ENCODE assay signal across 13 cellular contexts in the genomic region with DNA sequence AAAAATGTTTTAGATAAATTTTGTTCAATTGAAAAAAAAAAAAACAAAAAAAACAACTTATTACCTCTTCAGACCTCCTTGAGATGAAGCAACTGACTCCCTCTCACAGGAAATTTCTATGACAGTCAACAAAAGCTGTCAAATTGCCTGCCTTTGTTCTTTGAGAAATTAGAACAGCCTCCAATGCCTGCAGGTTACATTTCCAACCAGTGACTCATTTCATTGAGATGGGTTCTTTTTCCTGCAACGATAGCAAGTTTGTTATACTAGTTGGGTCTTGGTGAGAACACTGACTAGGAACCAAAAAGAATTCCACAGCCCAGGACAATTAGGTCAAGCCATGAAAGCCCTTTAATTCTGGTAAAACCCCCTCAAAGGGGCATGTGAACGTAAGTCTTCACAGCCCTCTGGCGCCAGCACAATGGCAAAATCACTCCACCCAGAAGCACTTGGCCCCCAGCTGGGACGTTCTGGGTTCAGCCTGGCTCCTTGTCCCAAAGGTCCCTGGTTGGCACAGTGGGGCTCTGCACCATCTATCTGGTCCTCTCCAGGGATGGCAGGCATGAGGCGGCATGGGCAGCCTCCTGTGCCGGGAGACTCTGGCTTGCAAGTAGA.
DNase-seq lines count a peak whose midpoint lies in the region; ATAC-seq and TF ChIP-seq lines count a peak whose summit lies in the region.
"Had no signal": no experiment of that assay in that cellular context is flagged by ENCODE, and none has a peak within 500 bp of the region (broad histone marks: within the 10 kb centered on the region; RNA-seq: fewer than 3 reads in every experiment).

No MANE protein-coding gene starts in this region.

- no peak overlapping the region for H3K27ac ChIP-seq in effector memory CD4-positive, alpha-beta T cell (ENCODE audit: insufficient read depth, low read length, poor library complexity, severe bottlenecking)
- H3K27ac ChIP-seq: neutrophil had no signal

- no peaks in the 10 kb centered on the region for H3K9me3 ChIP-seq in effector memory CD4-positive, alpha-beta T cell (ENCODE audit: control insufficient read depth, low read length)
- H3K9me3 ChIP-seq: neutrophil had no signal

- peak; percentile 72 for DNase-seq in ELF-1 (ENCODE audit: low read depth, low spot score)
- peak; percentile 40 for DNase-seq in NCI-H1436 treated with DMSO at 0.1 percent for 48 hours (lab: John Stamatoyannopoulos, UW)
- DNase-seq in cardiac fibroblast (ENCODE audit: low read depth in 2 of 2): peak; percentile 57 to 71
- no peak for DNase-seq in natural killer cell treated with Interleukin-12 subunit alpha and Interleukin-12 subunit beta and Interleukin-15 and Interleukin-18, amount 100 ng/mL, for 72 hours (ENCODE audit: low spot score)
- DNase-seq in effector memory CD4-positive, alpha-beta T cell: no peak
- no peak for DNase-seq in Right ventricle myocardium inferior (ENCODE audit: missing footprints)
- DNase-seq in inferior parietal cortex (ENCODE audit: extremely low spot score): no peak
- DNase-seq in progenitor cell of endocrine pancreas (ENCODE audit: low spot score, unreplicated experiment): no peak
- DNase-seq: activated CD4-positive, CD25-positive, alpha-beta regulatory T cell treated with anti-CD3 and anti-CD28 coated beads, Interleukin-2, amount 50 U/mL, for 72 hours; RPMI8226; stimulated activated CD4-positive, alpha-beta T cell treated with anti-CD3 and anti-CD28 coated beads, Interleukin-2, amount 100 ng/mL, for 24 hours had no signal

- peaks cover 7% of the 10 kb centered on the region for H3K4me1 ChIP-seq in effector memory CD4-positive, alpha-beta T cell (ENCODE audit: control insufficient read depth, insufficient read depth, low read length, poor library complexity, severe bottlenecking)

- H3K36me3 ChIP-seq in effector memory CD4-positive, alpha-beta T cell (ENCODE audit: control insufficient read depth, insufficient read depth, low read length): no peaks in the 10 kb centered on the region
- H3K36me3 ChIP-seq: neutrophil had no signal

- no peaks in the 10 kb centered on the region for H3K9me3 Mint-ChIP-seq in natural killer cell treated with Interleukin-12 subunit alpha and Interleukin-12 subunit beta and Interleukin-15 and Interleukin-18, amount 100 ng/mL, for 72 hours
- peaks cover 8% of the 10 kb centered on the region for H3K9me3 Mint-ChIP-seq in progenitor cell of endocrine pancreas (ENCODE audit: low read depth)
- H3K9me3 Mint-ChIP-seq: activated naive CD4-positive, alpha-beta T cell treated with anti-CD3 and anti-CD28 coated beads, Interleukin-2, amount 50 U/mL, for 72 hours had no signal

- H3K4me3 Mint-ChIP-seq in natural killer cell treated with Interleukin-12 subunit alpha and Interleukin-12 subunit beta and Interleukin-15 and Interleukin-18, amount 100 ng/mL, for 72 hours: no peak overlapping the region
- H3K4me3 Mint-ChIP-seq in progenitor cell of endocrine pancreas (ENCODE audit: low read depth): no peak overlapping the region

- no peak for TF ChIP-seq CTCF in cardiac fibroblast (IDR thresholded peaks at IDR 0.05; ENCODE audit: low read depth, low read length)
- TF ChIP-seq CTCF in progenitor cell of endocrine pancreas (IDR thresholded peaks at IDR 0.05; ENCODE audit: unreplicated experiment): no peak

- peaks cover 23 to 25% of the 10 kb centered on the region in 2 donors for H3K4me1 Mint-ChIP-seq in natural killer cell treated with Interleukin-12 subunit alpha and Interleukin-12 subunit beta and Interleukin-15 and Interleukin-18, amount 100 ng/mL, for 72 hours (ENCODE audit: low read depth in 2 of 2)
- peaks cover 18% of the 10 kb centered on the region for H3K4me1 Mint-ChIP-seq in progenitor cell of endocrine pancreas (ENCODE audit: low read depth)

- intact Hi-C loops in Right ventricle myocardium inferior (cut with DNase I): loop anchor here (5.0 to 10.0 kb wide), 3 partner anchors 117 to 977 kb away; no protein-coding TSS in a partner anchor

- ATAC-seq in natural killer cell treated with Interleukin-12 subunit alpha and Interleukin-12 subunit beta and Interleukin-15 and Interleukin-18, amount 100 ng/mL, for 72 hours: no peak
- no peak for ATAC-seq in Right ventricle myocardium inferior
- ATAC-seq: activated naive CD4-positive, alpha-beta T cell treated with anti-CD3 and anti-CD28 coated beads, Interleukin-2, amount 50 U/mL, for 72 hours had no signal

- no peaks in the 10 kb centered on the region for H3K36me3 Mint-ChIP-seq in natural killer cell treated with Interleukin-12 subunit alpha and Interleukin-12 subunit beta and Interleukin-15 and Interleukin-18, amount 100 ng/mL, for 72 hours
- H3K36me3 Mint-ChIP-seq in progenitor cell of endocrine pancreas (ENCODE audit: insufficient read depth): peaks cover 2% of the 10 kb centered on the region
- H3K36me3 Mint-ChIP-seq: activated naive CD4-positive, alpha-beta T cell treated with anti-CD3 and anti-CD28 coated beads, Interleukin-2, amount 50 U/mL, for 72 hours had no signal

- H3K27me3 ChIP-seq in effector memory CD4-positive, alpha-beta T cell (replicated peaks; ENCODE audit: control insufficient read depth, insufficient read depth, low read length, poor library complexity, severe bottlenecking): no peaks in the 10 kb centered on the region
- H3K27me3 ChIP-seq: neutrophil had no signal

- H3K4me3 ChIP-seq in cardiac fibroblast (replicated peaks in 1 of 2; ENCODE audit: low read depth in 2 of 2, low read length in 2 of 2): no peak overlapping the region
- H3K4me3 ChIP-seq in effector memory CD4-positive, alpha-beta T cell (ENCODE audit: insufficient read depth, low read depth, low read length, poor library complexity, severe bottlenecking): no peak overlapping the region

- peak overlapping the region; percentile 74 to 78 for H3K27ac Mint-ChIP-seq in natural killer cell treated with Interleukin-12 subunit alpha and Interleukin-12 subunit beta and Interleukin-15 and Interleukin-18, amount 100 ng/mL, for 72 hours
- no peak overlapping the region for H3K27ac Mint-ChIP-seq in progenitor cell of endocrine pancreas
- H3K27ac Mint-ChIP-seq: activated naive CD4-positive, alpha-beta T cell treated with anti-CD3 and anti-CD28 coated beads, Interleukin-2, amount 50 U/mL, for 72 hours had no signal

- H3K27me3 Mint-ChIP-seq in natural killer cell treated with Interleukin-12 subunit alpha and Interleukin-12 subunit beta and Interleukin-15 and Interleukin-18, amount 100 ng/mL, for 72 hours: no peaks in the 10 kb centered on the region
- peaks cover 14% of the 10 kb centered on the region for H3K27me3 Mint-ChIP-seq in progenitor cell of endocrine pancreas

Comparison
In these comparisons a context has a peak if more than half of its experiments do, and no peak if none do; other contexts are left out.
1. DNase-seq: peak in ELF-1 (single experiment), NCI-H1436 treated with DMSO at 0.1 percent for 48 hours (single experiment) and cardiac fibroblast (2 of 2); none in natural killer cell treated with Interleukin-12 subunit alpha and Interleukin-12 subunit beta and Interleukin-15 and Interleukin-18, amount 100 ng/mL, for 72 hours (single experiment), effector memory CD4-positive, alpha-beta T cell (0 of 3), Right ventricle myocardium inferior (single experiment), inferior parietal cortex (single experiment) and progenitor cell of endocrine pancreas (single experiment).